22 cellular contexts compared by ENCODE assay signal in the genomic region with DNA sequence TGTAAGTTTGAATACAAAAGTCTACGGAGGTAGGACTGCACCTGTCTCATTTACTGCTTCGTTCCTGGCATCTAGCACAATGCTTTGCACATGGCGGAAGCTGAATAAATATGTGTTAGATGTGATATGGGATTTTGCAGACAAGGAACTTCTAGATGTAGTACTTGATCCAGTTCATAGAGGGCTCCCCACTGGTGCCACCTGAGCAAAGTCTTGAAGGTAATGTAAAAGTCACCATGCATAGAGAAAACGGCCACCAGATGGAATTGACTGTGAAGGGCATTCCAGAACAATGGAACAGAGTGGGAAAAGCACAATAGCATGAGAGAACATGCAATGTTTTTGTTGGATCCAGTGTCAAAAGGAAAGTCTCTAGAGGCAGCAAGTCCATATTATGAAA.
"Had no signal": no experiment of that assay in that cellular context is flagged by ENCODE, and none has a peak within 500 bp of the region (broad histone marks: within the 10 kb centered on the region; RNA-seq: fewer than 3 reads in every experiment).

No MANE protein-coding gene starts in this region.

- H3K9me3 Mint-ChIP-seq: activated CD4-positive, alpha-beta memory T cell treated with anti-CD3 and anti-CD28 coated beads, Interleukin-2, amount 10 ng/mL, durations not matched to agents 7 days and 5 days; activated CD4-positive, alpha-beta T cell treated with anti-CD3 and anti-CD28 coated beads, Interleukin-2, amount 10 ng/mL, durations not matched to agents 24 days and 14 days; activated naive CD4-positive, alpha-beta T cell treated with anti-CD3 and anti-CD28 coated beads for 36 hours had no signal

- H3K27ac ChIP-seq: colonic mucosa, dorsolateral prefrontal cortex, heart right ventricle, tibial artery, VCaP had no signal

- DNase-seq: activated CD4-positive, alpha-beta memory T cell treated with anti-CD3 and anti-CD28 coated beads, Interleukin-2, amount 10 ng/mL, durations not matched to agents 7 days and 5 days; activated CD4-positive, alpha-beta T cell treated with anti-CD3 and anti-CD28 coated beads, Interleukin-2, amount 10 ng/mL, durations not matched to agents 24 days and 14 days; activated effector memory CD4-positive, alpha-beta T cell treated with Interleukin-2 at 50 U/mL for 16 hours; activated naive CD4-positive, alpha-beta T cell treated with anti-CD3 and anti-CD28 coated beads for 36 hours; activated naive CD8-positive, alpha-beta T cell treated with anti-CD3 and anti-CD28 coated beads, Interleukin-2, amount 10 ng/mL, durations not matched to agents 7 days and 5 days; activated T-cell treated with anti-CD3 and anti-CD28 coated beads, Interleukin-2, amount 50 U/mL, for 72 hours; amniotic stem cell; colonic mucosa; dorsolateral prefrontal cortex; heart right ventricle; left colon; nucleus accumbens; posterior cingulate gyrus; small intestine; stimulated activated CD4-positive, alpha-beta T cell treated with anti-CD3 and anti-CD28 coated beads, Interleukin-2, amount 100 ng/mL, for 24 hours; stimulated activated naive CD8-positive, alpha-beta T cell treated with anti-CD3 and anti-CD28 coated beads, Interleukin-15, amount 100 ng/mL, for 72 hours; tibial artery had no signal

- H3K36me3 Mint-ChIP-seq: activated naive CD8-positive, alpha-beta T cell treated with anti-CD3 and anti-CD28 coated beads, Interleukin-2, amount 10 ng/mL, durations not matched to agents 7 days and 5 days; memory B cell; stimulated activated effector memory CD8-positive, alpha-beta T cell treated with anti-CD3 and anti-CD28 coated beads, Interleukin-12 subunit alpha, Interleukin-12 subunit beta, amount 100 ng/mL, for 72 hours had no signal

- H3K36me3 ChIP-seq: colonic mucosa, heart right ventricle, tibial artery had no signal

- ATAC-seq: activated CD4-positive, CD25-positive, alpha-beta regulatory T cell treated with anti-CD3 and anti-CD28 coated beads, Interleukin-2, amount 50 U/mL, for 24 hours; activated T-cell treated with anti-CD3 and anti-CD28 coated beads, Interleukin-2, amount 50 U/mL, for 72 hours; heart right ventricle; left colon; sciatic nerve; stimulated activated effector memory CD8-positive, alpha-beta T cell treated with anti-CD3 and anti-CD28 coated beads, Interleukin-12 subunit alpha, Interleukin-12 subunit beta, amount 100 ng/mL, for 72 hours; stimulated activated naive CD8-positive, alpha-beta T cell treated with anti-CD3 and anti-CD28 coated beads, Interleukin-15, amount 100 ng/mL, for 72 hours had no signal

- H3K4me1 Mint-ChIP-seq: activated CD4-positive, alpha-beta memory T cell treated with anti-CD3 and anti-CD28 coated beads, Interleukin-2, amount 10 ng/mL, durations not matched to agents 7 days and 5 days; activated CD4-positive, alpha-beta T cell treated with anti-CD3 and anti-CD28 coated beads, Interleukin-2, amount 10 ng/mL, durations not matched to agents 24 days and 14 days; activated naive CD8-positive, alpha-beta T cell treated with anti-CD3 and anti-CD28 coated beads, Interleukin-2, amount 10 ng/mL, durations not matched to agents 7 days and 5 days; memory B cell; stimulated activated effector memory CD8-positive, alpha-beta T cell treated with anti-CD3 and anti-CD28 coated beads, Interleukin-12 subunit alpha, Interleukin-12 subunit beta, amount 100 ng/mL, for 72 hours; stimulated activated naive CD8-positive, alpha-beta T cell treated with anti-CD3 and anti-CD28 coated beads, Interleukin-15, amount 100 ng/mL, for 72 hours had no signal

- H3K4me1 ChIP-seq: colonic mucosa, heart right ventricle, tibial artery had no signal

- H3K4me3 Mint-ChIP-seq: activated CD4-positive, alpha-beta memory T cell treated with anti-CD3 and anti-CD28 coated beads, Interleukin-2, amount 10 ng/mL, durations not matched to agents 7 days and 5 days; activated CD4-positive, alpha-beta T cell treated with anti-CD3 and anti-CD28 coated beads, Interleukin-2, amount 10 ng/mL, durations not matched to agents 24 days and 14 days; activated naive CD4-positive, alpha-beta T cell treated with anti-CD3 and anti-CD28 coated beads for 36 hours; activated naive CD8-positive, alpha-beta T cell treated with anti-CD3 and anti-CD28 coated beads, Interleukin-2, amount 10 ng/mL, durations not matched to agents 7 days and 5 days; activated T-cell treated with anti-CD3 and anti-CD28 coated beads, Interleukin-2, amount 50 U/mL, for 72 hours; memory B cell; stimulated activated effector memory CD8-positive, alpha-beta T cell treated with anti-CD3 and anti-CD28 coated beads, Interleukin-12 subunit alpha, Interleukin-12 subunit beta, amount 100 ng/mL, for 72 hours; stimulated activated naive CD8-positive, alpha-beta T cell treated with anti-CD3 and anti-CD28 coated beads, Interleukin-15, amount 100 ng/mL, for 72 hours had no signal

- H3K27me3 ChIP-seq: colonic mucosa, dorsolateral prefrontal cortex, heart right ventricle, tibial artery had no signal

- H3K27ac Mint-ChIP-seq: activated CD4-positive, alpha-beta memory T cell treated with anti-CD3 and anti-CD28 coated beads, Interleukin-2, amount 10 ng/mL, durations not matched to agents 7 days and 5 days; activated CD4-positive, alpha-beta T cell treated with anti-CD3 and anti-CD28 coated beads, Interleukin-2, amount 10 ng/mL, durations not matched to agents 24 days and 14 days; activated naive CD4-positive, alpha-beta T cell treated with anti-CD3 and anti-CD28 coated beads for 36 hours; activated naive CD8-positive, alpha-beta T cell treated with anti-CD3 and anti-CD28 coated beads, Interleukin-2, amount 10 ng/mL, durations not matched to agents 7 days and 5 days; activated T-cell treated with anti-CD3 and anti-CD28 coated beads, Interleukin-2, amount 50 U/mL, for 72 hours; memory B cell; stimulated activated effector memory CD8-positive, alpha-beta T cell treated with anti-CD3 and anti-CD28 coated beads, Interleukin-12 subunit alpha, Interleukin-12 subunit beta, amount 100 ng/mL, for 72 hours; stimulated activated naive CD8-positive, alpha-beta T cell treated with anti-CD3 and anti-CD28 coated beads, Interleukin-15, amount 100 ng/mL, for 72 hours had no signal

- H3K9me3 ChIP-seq: colonic mucosa, heart right ventricle, tibial artery had no signal

- H3K4me3 ChIP-seq: colonic mucosa, dorsolateral prefrontal cortex, heart right ventricle, tibial artery had no signal

- H3K27me3 Mint-ChIP-seq: activated CD4-positive, alpha-beta memory T cell treated with anti-CD3 and anti-CD28 coated beads, Interleukin-2, amount 10 ng/mL, durations not matched to agents 7 days and 5 days; activated CD4-positive, alpha-beta T cell treated with anti-CD3 and anti-CD28 coated beads, Interleukin-2, amount 10 ng/mL, durations not matched to agents 24 days and 14 days; activated naive CD8-positive, alpha-beta T cell treated with anti-CD3 and anti-CD28 coated beads, Interleukin-2, amount 10 ng/mL, durations not matched to agents 7 days and 5 days; memory B cell; stimulated activated naive CD8-positive, alpha-beta T cell treated with anti-CD3 and anti-CD28 coated beads, Interleukin-15, amount 100 ng/mL, for 72 hours had no signal
